In genomic region chr14:94005324-94005723, GRCh38 we compare ENCODE assay signal across 11 cellular contexts.
A peak's percentile ranks its signal among the peaks of the same experiment; 100 is the strongest.
DNase-seq lines count a peak whose midpoint lies in the region; ATAC-seq, FAIRE-seq and TF ChIP-seq lines count a peak whose summit lies in the region.
"Had no signal": no experiment of that assay in that cellular context is flagged by ENCODE, and none has a peak within 500 bp of the region (broad histone marks: within the 10 kb centered on the region; RNA-seq: fewer than 3 reads in every experiment).

No MANE protein-coding gene starts in this region.

- DNase-seq in NCI-H748 (lab: John Stamatoyannopoulos, UW; ENCODE audit: unreplicated experiment) (peak; percentile 46), NCI-H748 treated with DMSO at 0.1 percent for 48 hours (lab: John Stamatoyannopoulos, UW) (no peak), GM18507 (ENCODE audit: extremely low spot score, insufficient read length, low read depth) (no peak), memory B cell (ENCODE audit: low spot score in 2 of 2) (no peak), NCI-H1092 treated with DMSO at 0.1 percent for 48 hours (lab: John Stamatoyannopoulos, UW) (no peak)

- H3K36me3 Mint-ChIP-seq in memory B cell, result no peaks in the 10 kb centered on the region
- H3K36me3 Mint-ChIP-seq: CD4-positive, alpha-beta memory T cell; T-cell had no signal

- ATAC-seq in memory B cell (ENCODE audit: low read depth) (peak; percentile 50), GM21526 (IDR thresholded peaks at IDR 0.05; ENCODE audit: low FRiP score, unreplicated experiment) (no peak), HG03095 (IDR thresholded peaks at IDR 0.05; ENCODE audit: unreplicated experiment) (no peak)

- H3K4me3 ChIP-seq in WI38 (ENCODE audit: low read depth, low read length), result no peak overlapping the region
- H3K4me3 ChIP-seq: vagina had no signal

- peaks cover 18% of the 10 kb centered on the region for H3K27me3 Mint-ChIP-seq in memory B cell

- H3K27ac Mint-ChIP-seq in memory B cell, result no peak overlapping the region
- H3K27ac Mint-ChIP-seq: CD4-positive, alpha-beta memory T cell; T-cell had no signal

- peak; percentile 49; the same call in 1 of the 2 replicates for TF ChIP-seq CTCF in WI38 (IDR thresholded peaks at IDR 0.05; ENCODE audit: low read depth, low read length)

- FAIRE-seq in GM18507 (lab: Jason Lieb, UNC), result peak; percentile 47

- H3K4me3 Mint-ChIP-seq in memory B cell, result no peak overlapping the region
- H3K4me3 Mint-ChIP-seq: CD4-positive, alpha-beta memory T cell; T-cell had no signal

- H3K9me3 Mint-ChIP-seq in memory B cell, result no peaks in the 10 kb centered on the region
- H3K9me3 Mint-ChIP-seq: CD4-positive, alpha-beta memory T cell; T-cell had no signal

- peaks cover 4% of the 10 kb centered on the region for H3K4me1 Mint-ChIP-seq in memory B cell
